ENCODE assay signal across 24 cellular contexts in genomic region chr17:76404976-76405563, GRCh38. TPM values are rescaled to one million over a fixed set of nuclear protein-coding genes. Genes with fewer than 3 reads are reported as not detected.
A peak's percentile ranks its signal among the peaks of the same experiment; 100 is the strongest.
DNase-seq lines count a peak whose midpoint lies in the region; ATAC-seq and TF ChIP-seq lines count a peak whose summit lies in the region.
"Had no signal": no experiment of that assay in that cellular context is flagged by ENCODE, and none has a peak within 500 bp of the region (broad histone marks: within the 10 kb centered on the region; RNA-seq: fewer than 3 reads in every experiment).

No MANE protein-coding gene starts in this region.

- no peak for TF ChIP-seq EP300 in stomach (IDR thresholded peaks at IDR 0.05)

- no peak for TF ChIP-seq CTCF in mucosa of descending colon (IDR thresholded peaks at IDR 0.05)
- no peak for TF ChIP-seq CTCF in stomach (IDR thresholded peaks at IDR 0.05)
- no peak for TF ChIP-seq CTCF in breast epithelium (IDR thresholded peaks at IDR 0.05)

- H3K4me3 ChIP-seq in mucosa of descending colon (no peak overlapping the region), stomach (no peak overlapping the region), breast epithelium (no peak overlapping the region)
- H3K4me3 ChIP-seq in effector memory CD4-positive, alpha-beta T cell (ENCODE audit: insufficient read depth, low read depth, low read length, poor library complexity, severe bottlenecking) = no peak overlapping the region
- H3K4me3 ChIP-seq: skin epidermis, suprapubic skin, uterus had no signal

- DNase-seq in T-helper 17 cell (no peak), Right ventricle myocardium superior (peak; percentile 79), mucosa of descending colon (peak in 2 of 3 donors; percentile 21 to 44), stomach (peak; percentile 32), breast epithelium (ENCODE audit: low spot score in 2 of 2) (no peak)
- no peak for DNase-seq in effector memory CD4-positive, alpha-beta T cell
- DNase-seq: activated CD4-positive, alpha-beta T cell treated with anti-CD3 and anti-CD28 coated beads, Interleukin-2, amount 10 ng/mL, durations not matched to agents 24 days and 14 days; activated naive CD4-positive, alpha-beta T cell treated with Interleukin-2 at 50 U/mL for 16 hours; activated T-cell treated with anti-CD3 and anti-CD28 coated beads, Interleukin-2, amount 50 U/mL, for 72 hours; CD4-positive, CD25-positive, alpha-beta regulatory T cell; central memory CD4-positive, alpha-beta T cell; midbrain; NCI-H1048; NCI-H1930; NCI-H526; stimulated activated CD4-positive, alpha-beta T cell treated with anti-CD3 and anti-CD28 coated beads, Interleukin-1b, Interleukin-23, amount 100 ng/mL, for 48 hours; uterus had no signal

- H3K4me1 Mint-ChIP-seq in T-helper 17 cell = peaks cover 15% of the 10 kb centered on the region
- H3K4me1 Mint-ChIP-seq: nephron had no signal

- intact Hi-C loops in Right ventricle myocardium superior (cut with DNase I) = loop anchor here (5.0 kb wide), 1 partner anchor 52 kb away; no protein-coding TSS in a partner anchor
- intact Hi-C loops in mucosa of descending colon (cut with DNase I, micrococcal nuclease) = no loop called here
- intact Hi-C loops in stomach (cut with DNase I; ENCODE audit: low total_unique reads) = no loop called here
- intact Hi-C loops in breast epithelium (cut with DNase I; ENCODE audit: low total_unique reads) = loop anchor here (10.0 kb wide), 1 partner anchor 570 kb away; no protein-coding TSS in a partner anchor

- H3K27ac ChIP-seq in stomach (no peak overlapping the region), breast epithelium (no peak overlapping the region)
- H3K27ac ChIP-seq in effector memory CD4-positive, alpha-beta T cell (ENCODE audit: insufficient read depth, low read length, poor library complexity, severe bottlenecking) = no peak overlapping the region
- H3K27ac ChIP-seq: HL-60, skin epidermis, suprapubic skin, uterus had no signal

- no peak overlapping the region for H3K4me3 Mint-ChIP-seq in T-helper 17 cell
- H3K4me3 Mint-ChIP-seq: activated CD4-positive, alpha-beta T cell treated with anti-CD3 and anti-CD28 coated beads, Interleukin-2, amount 10 ng/mL, durations not matched to agents 24 days and 14 days; activated T-cell treated with anti-CD3 and anti-CD28 coated beads, Interleukin-2, amount 50 U/mL, for 72 hours; CD4-positive, CD25-positive, alpha-beta regulatory T cell; nephron had no signal

- no peaks in the 10 kb centered on the region for H3K27me3 Mint-ChIP-seq in T-helper 17 cell
- H3K27me3 Mint-ChIP-seq: activated CD4-positive, alpha-beta T cell treated with anti-CD3 and anti-CD28 coated beads, Interleukin-2, amount 10 ng/mL, durations not matched to agents 24 days and 14 days; CD4-positive, CD25-positive, alpha-beta regulatory T cell; progenitor cell of endocrine pancreas had no signal

- H3K27me3 ChIP-seq in stomach (no peaks in the 10 kb centered on the region), breast epithelium (no peaks in the 10 kb centered on the region)
- H3K27me3 ChIP-seq in effector memory CD4-positive, alpha-beta T cell (replicated peaks; ENCODE audit: control insufficient read depth, insufficient read depth, low read length, poor library complexity, severe bottlenecking) = no peaks in the 10 kb centered on the region
- H3K27me3 ChIP-seq: suprapubic skin, uterus had no signal

- WGBS in stomach, 5 donors = 80 to 85% (median 84%) methylated on average over 21 to 25 of the region's 25 CpGs

- ATAC-seq in T-helper 17 cell = no peak
- peak; percentile 78 for ATAC-seq in Right ventricle myocardium superior (ENCODE audit: poor library complexity)
- ATAC-seq in mucosa of descending colon = no peak
- no peak for ATAC-seq in GM21360 (IDR thresholded peaks at IDR 0.05; ENCODE audit: unreplicated experiment)
- ATAC-seq: activated T-cell treated with anti-CD3 and anti-CD28 coated beads, Interleukin-2, amount 50 U/mL, for 72 hours had no signal

- H3K9me3 ChIP-seq in T-helper 17 cell (ENCODE audit: control insufficient read depth, low read length, poor library complexity, severe bottlenecking) = no peaks in the 10 kb centered on the region
- no peaks in the 10 kb centered on the region for H3K9me3 ChIP-seq in mucosa of descending colon
- H3K9me3 ChIP-seq in stomach = no peaks in the 10 kb centered on the region
- H3K9me3 ChIP-seq in effector memory CD4-positive, alpha-beta T cell (ENCODE audit: control insufficient read depth, low read length) = no peaks in the 10 kb centered on the region
- no peaks in the 10 kb centered on the region for H3K9me3 ChIP-seq in breast epithelium
- H3K9me3 ChIP-seq: SK-N-SH, suprapubic skin, uterus had no signal

- H3K36me3 ChIP-seq in mucosa of descending colon (ENCODE audit: low read depth) (no peaks in the 10 kb centered on the region), stomach (peaks cover 34 to 59% (median 52%) of the 10 kb centered on the region in 4 donors), breast epithelium (no peaks in the 10 kb centered on the region)
- H3K36me3 ChIP-seq in effector memory CD4-positive, alpha-beta T cell (ENCODE audit: control insufficient read depth, insufficient read depth, low read length) = peaks cover 39% of the 10 kb centered on the region
- H3K36me3 ChIP-seq: uterus had no signal

- peak overlapping the region; percentile 45 for H3K27ac Mint-ChIP-seq in T-helper 17 cell
- H3K27ac Mint-ChIP-seq: activated CD4-positive, alpha-beta T cell treated with anti-CD3 and anti-CD28 coated beads, Interleukin-2, amount 10 ng/mL, durations not matched to agents 24 days and 14 days; activated T-cell treated with anti-CD3 and anti-CD28 coated beads, Interleukin-2, amount 50 U/mL, for 72 hours; CD4-positive, CD25-positive, alpha-beta regulatory T cell; nephron; progenitor cell of endocrine pancreas had no signal

- TF ChIP-seq POLR2A in stomach (IDR thresholded peaks at IDR 0.05) = no peak
- TF ChIP-seq POLR2A in breast epithelium (IDR thresholded peaks at IDR 0.05) = no peak

- H3K36me3 Mint-ChIP-seq in T-helper 17 cell (ENCODE audit: low read depth) = peaks cover 16% of the 10 kb centered on the region

- H3K4me1 ChIP-seq in mucosa of descending colon (ENCODE audit: low read depth) (peaks cover 2% of the 10 kb centered on the region), stomach (peaks cover 0 to 27% (median 21%) of the 10 kb centered on the region in 4 donors), breast epithelium (no peaks in the 10 kb centered on the region)
- no peaks in the 10 kb centered on the region for H3K4me1 ChIP-seq in effector memory CD4-positive, alpha-beta T cell (ENCODE audit: control insufficient read depth, insufficient read depth, low read length, poor library complexity, severe bottlenecking)
- H3K4me1 ChIP-seq: suprapubic skin, uterus had no signal

RNA-seq across cellular contexts. Expression of gene SPHK1, which starts 20.7 kb away (rescaled TPM):
- total RNA-seq in T-helper 17 cell = 1 to 10 TPM; 2.4 to 6.0 TPM
- 2.0 TPM for total RNA-seq in Right ventricle myocardium superior
- 1 to 10 TPM; 1.2 to 5.7 (median 3.3) TPM for total RNA-seq in mucosa of descending colon
- 10 to 100 TPM in 1 of 5 donors, 1 to 10 TPM in 2, under 1 TPM in 1, not detected in 1; 0.45 to 13.9 (median 3.4) TPM for total RNA-seq in stomach
- 10 to 100 TPM in 1 of 3 donors, 1 to 10 TPM in 2; 5.8 to 10.6 (median 6.8) TPM for polyA plus RNA-seq in stomach
- 10 to 100 TPM in 2 of 3 donors, 1 to 10 TPM in 1; 9.6 to 28.5 (median 23.0) TPM for total RNA-seq in breast epithelium

RNA-seq across cellular contexts. Expression of gene UBE2O, which starts 47.9 kb away (rescaled TPM):
- 10 to 100 TPM; 29.1 to 38.9 TPM for total RNA-seq in T-helper 17 cell
- 35.9 TPM for total RNA-seq in Right ventricle myocardium superior
- total RNA-seq in mucosa of descending colon = 10 to 100 TPM; 16.2 to 25.0 (median 19.0) TPM
- total RNA-seq in stomach = 10 to 100 TPM in 4 of 5 donors, 1 to 10 TPM in 1; 9.9 to 32.7 (median 17.9) TPM
- polyA plus RNA-seq in stomach = 1 to 10 TPM; 4.6 to 7.2 (median 6.1) TPM
- total RNA-seq in breast epithelium = 10 to 100 TPM; 17.4 to 22.5 (median 17.7) TPM

RNA-seq across cellular contexts. Expression of gene PRPSAP1, which starts 51.4 kb away (rescaled TPM):
- total RNA-seq in T-helper 17 cell (10 to 100 TPM; 19.4 to 22.1 TPM), Right ventricle myocardium superior (31.9 TPM), mucosa of descending colon (10 to 100 TPM; 45.3 to 63.0 (median 61.4) TPM), stomach (10 to 100 TPM; 29.1 to 49.0 (median 46.4) TPM), breast epithelium (100 to 1,000 TPM in 1 of 3 donors, 10 to 100 TPM in 2; 71.4 to 110 (median 78.3) TPM)
- polyA plus RNA-seq in stomach = 10 to 100 TPM; 25.0 to 43.7 (median 25.3) TPM

Comparison
In these comparisons a context has a peak if more than half of its experiments do, and no peak if none do; other contexts are left out.
1. DNase-seq: peak in Right ventricle myocardium superior (single experiment), mucosa of descending colon (2 of 3) and stomach (single experiment); none in T-helper 17 cell (0 of 3), effector memory CD4-positive, alpha-beta T cell (0 of 3) and breast epithelium (0 of 2).
2. intact Hi-C loops: an anchor here in Right ventricle myocardium superior (5.0 kb wide) and breast epithelium (10.0 kb wide); none called in mucosa of descending colon and stomach.